Comparison of ENCODE assay signal across 8 cellular contexts in the genomic region with DNA sequence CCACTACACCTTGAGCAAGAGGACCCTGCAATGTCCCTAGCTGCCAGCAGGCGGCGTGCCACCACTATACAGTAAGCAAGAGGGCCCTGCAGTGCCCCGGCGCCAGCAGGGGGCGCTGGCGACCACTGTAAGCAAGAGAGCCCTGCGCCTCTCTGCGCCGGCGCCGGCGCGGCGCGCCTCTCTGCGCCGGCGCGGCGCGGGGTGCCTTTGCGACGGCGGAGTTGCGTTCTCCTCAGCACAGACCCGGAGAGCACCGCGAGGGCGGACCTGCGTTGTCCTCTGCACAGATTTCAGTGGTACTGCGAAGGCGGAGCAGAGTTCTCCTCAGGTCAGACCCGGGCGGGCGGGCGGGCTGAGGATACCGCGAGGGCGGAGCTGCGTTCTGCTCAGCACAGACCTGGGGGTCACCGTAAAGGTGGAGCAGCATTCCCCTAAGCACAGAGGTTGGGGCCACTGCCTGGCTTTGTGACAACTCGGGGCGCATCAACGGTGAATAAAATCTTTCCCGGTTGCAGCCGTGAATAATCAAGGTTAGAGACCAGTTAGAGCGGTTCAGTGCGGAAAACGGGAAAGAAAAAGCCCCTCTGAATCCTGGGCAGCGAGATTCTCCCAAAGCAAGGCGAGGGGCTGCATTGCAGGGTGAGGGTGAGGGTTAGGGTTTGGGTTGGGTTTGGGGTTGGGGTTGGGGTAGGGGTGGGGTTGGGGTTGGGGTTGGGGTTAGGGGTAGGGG. TPM values are rescaled to one million over a fixed set of nuclear protein-coding genes. Genes with fewer than 3 reads are reported as not detected.
DNase-seq lines count a peak whose midpoint lies in the region; ATAC-seq and TF ChIP-seq lines count a peak whose summit lies in the region.
"Not testable (repeated sequence)": the region's sequence is repeated elsewhere in the genome, so short reads cannot be mapped to it uniquely, and the experiment has no call there.

No MANE protein-coding gene starts in this region.

- not testable (repeated sequence) for H3K9me3 Mint-ChIP-seq in CD14-positive monocyte; activated CD8-positive, alpha-beta T cell treated with anti-CD3 and anti-CD28 coated beads for 36 hours; glutamatergic neuron (ENCODE audit: unreplicated experiment); naive thymus-derived CD8-positive, alpha-beta T cell

- H3K27me3 Mint-ChIP-seq in CD14-positive monocyte (ENCODE audit: low read depth in 3 of 3); activated CD8-positive, alpha-beta T cell treated with anti-CD3 and anti-CD28 coated beads for 36 hours; glutamatergic neuron (ENCODE audit: unreplicated experiment); naive thymus-derived CD8-positive, alpha-beta T cell: not testable (repeated sequence)

- H3K79me2 ChIP-seq in OCI-LY1 (ENCODE audit: insufficient read depth, low read length): not testable (repeated sequence)

- TF ChIP-seq CTCF in CD14-positive monocyte (IDR thresholded peaks at IDR 0.05) (peak; percentile 51), GM20000 (IDR thresholded peaks at IDR 0.05; ENCODE audit: extremely low read depth, missing control alignments) (peak; percentile 51), OCI-LY1 (IDR thresholded peaks at IDR 0.05; ENCODE audit: low read length) (peak; percentile 37; the same call in 1 of the 2 replicates), brain microvascular endothelial cell (IDR thresholded peaks at IDR 0.05; ENCODE audit: low read depth, low read length, missing control alignments) (peak; percentile 25), glutamatergic neuron (IDR thresholded peaks at IDR 0.05; ENCODE audit: partially characterized antibody, unreplicated experiment) (peak; percentile 73)
- peak; percentile 67 for TF ChIP-seq CTCF in activated CD8-positive, alpha-beta T cell treated with anti-CD3 and anti-CD28 coated beads for 36 hours (IDR thresholded peaks at IDR 0.05)

- CTCF ChIA-PET in activated CD8-positive, alpha-beta T cell treated with anti-CD3 and anti-CD28 coated beads for 36 hours (lab: Charles Lee): interaction anchor here (0.6 kb wide), 1 partner anchor 349 kb away, joined by 3 read pairs; no protein-coding TSS in a partner anchor

- not testable (repeated sequence) for H3K27me3 ChIP-seq in OCI-LY1 (ENCODE audit: insufficient read depth, low read length); brain microvascular endothelial cell (replicated peaks)

- H4K20me1 ChIP-seq in OCI-LY1 (ENCODE audit: insufficient read depth, low read length): not testable (repeated sequence)

- H3K4me1 Mint-ChIP-seq in CD14-positive monocyte; activated CD8-positive, alpha-beta T cell treated with anti-CD3 and anti-CD28 coated beads for 36 hours (ENCODE audit: low read depth); glutamatergic neuron (ENCODE audit: low read depth, unreplicated experiment): not testable (repeated sequence)
- peaks cover 3 to 11% (median 6%) of the 10 kb centered on the region in 4 donors for H3K4me1 Mint-ChIP-seq in naive thymus-derived CD8-positive, alpha-beta T cell

- H2AFZ ChIP-seq in OCI-LY1 (ENCODE audit: low read length): not testable (repeated sequence)

- not testable (repeated sequence) for H3K27ac Mint-ChIP-seq in CD14-positive monocyte; activated CD8-positive, alpha-beta T cell treated with anti-CD3 and anti-CD28 coated beads for 36 hours; glutamatergic neuron (ENCODE audit: unreplicated experiment); naive thymus-derived CD8-positive, alpha-beta T cell

- H3K9ac ChIP-seq in OCI-LY1 (ENCODE audit: low read length): peak overlapping the region; percentile 44

- H3K27ac ChIP-seq in OCI-LY1 (ENCODE audit: low read depth, low read length, poor library complexity, severe bottlenecking): peak overlapping the region; percentile 40
- H3K27ac ChIP-seq in brain microvascular endothelial cell: not testable (repeated sequence)

- not testable (repeated sequence) for H3K36me3 Mint-ChIP-seq in CD14-positive monocyte; activated CD8-positive, alpha-beta T cell treated with anti-CD3 and anti-CD28 coated beads for 36 hours (ENCODE audit: low read depth); glutamatergic neuron (ENCODE audit: unreplicated experiment); naive thymus-derived CD8-positive, alpha-beta T cell

- not testable (repeated sequence) for H3K4me3 Mint-ChIP-seq in CD14-positive monocyte; activated CD8-positive, alpha-beta T cell treated with anti-CD3 and anti-CD28 coated beads for 36 hours
- peak overlapping the region; percentile 49 for H3K4me3 Mint-ChIP-seq in glutamatergic neuron (ENCODE audit: unreplicated experiment)
- peak overlapping the region in 3 of 10 donors; percentile 45 to 64 (median 45) for H3K4me3 Mint-ChIP-seq in naive thymus-derived CD8-positive, alpha-beta T cell

- H3K4me1 ChIP-seq in OCI-LY1 (ENCODE audit: insufficient read depth, low read length, severe bottlenecking): peaks cover 11% of the 10 kb centered on the region

- H3K36me3 ChIP-seq in OCI-LY1 (ENCODE audit: insufficient read depth, low read length); brain microvascular endothelial cell (replicated peaks): not testable (repeated sequence)

- H3K9me3 ChIP-seq in OCI-LY1 (ENCODE audit: low read length): not testable (repeated sequence)

- DNase-seq in CD14-positive monocyte (ENCODE audit: low spot score): not testable (repeated sequence)
- DNase-seq in GM20000 (ENCODE audit: low spot score) (peak; percentile 12), brain microvascular endothelial cell (peak; percentile 37), glutamatergic neuron (peak; percentile 80)
- peak; percentile 88 for DNase-seq in activated CD8-positive, alpha-beta T cell treated with anti-CD3 and anti-CD28 coated beads for 36 hours
- DNase-seq in naive thymus-derived CD8-positive, alpha-beta T cell: peak in 9 of 10 donors; percentile 24 to 76 (median 42)
- DNase-seq in stimulated activated CD4-positive, alpha-beta T cell treated with anti-CD3 and anti-CD28 coated beads, Interleukin-4, amount 100 ng/mL, for 48 hours (ENCODE audit: low read depth in 2 of 2): peak; percentile 65 to 76

- peak overlapping the region; percentile 47 for H3K4me2 ChIP-seq in OCI-LY1 (ENCODE audit: low read length)

- not testable (repeated sequence) for H3K9me2 ChIP-seq in OCI-LY1 (ENCODE audit: low read depth, low read length)

- POLR2A ChIA-PET in activated CD8-positive, alpha-beta T cell treated with anti-CD3 and anti-CD28 coated beads for 36 hours (lab: Charles Lee); naive thymus-derived CD8-positive, alpha-beta T cell (lab: Charles Lee): not testable (repeated sequence)

- peak overlapping the region; percentile 61 for H3K4me3 ChIP-seq in OCI-LY1 (ENCODE audit: low read depth, low read length, poor library complexity, severe bottlenecking)
- H3K4me3 ChIP-seq in brain microvascular endothelial cell (ENCODE audit: low read depth, low read length): not testable (repeated sequence)

- not testable (repeated sequence) for ATAC-seq in activated CD8-positive, alpha-beta T cell treated with anti-CD3 and anti-CD28 coated beads for 36 hours; naive thymus-derived CD8-positive, alpha-beta T cell

- intact Hi-C loops in CD14-positive monocyte (cut with micrococcal nuclease): not testable (repeated sequence)
- intact Hi-C loops in activated CD8-positive, alpha-beta T cell treated with anti-CD3 and anti-CD28 coated beads for 36 hours (cut with micrococcal nuclease): loop anchor here (5.0 kb wide), 1 partner anchor 90 kb away; no protein-coding TSS in a partner anchor

- in situ Hi-C loops in brain microvascular endothelial cell (cut with HindIII; ENCODE audit: low pct_ligation_motif_present, low sequenced_read_pairs): not testable (repeated sequence)

- H3F3A ChIP-seq in OCI-LY1 (ENCODE audit: insufficient read depth, low read length): not testable (repeated sequence)

RNA-seq across cellular contexts. Expression of a gene that starts 24.9 kb away (rescaled TPM):
- 1 to 10 TPM; 4.3 to 5.1 TPM for polyA plus RNA-seq in CD14-positive monocyte
- total RNA-seq in activated CD8-positive, alpha-beta T cell treated with anti-CD3 and anti-CD28 coated beads for 36 hours: 10 to 100 TPM; 11.8 TPM
- 17.0 TPM for total RNA-seq in glutamatergic neuron (ENCODE audit: unreplicated experiment)
- total RNA-seq in naive thymus-derived CD8-positive, alpha-beta T cell: 10 to 100 TPM; 52.2 to 53.4 TPM
- polyA plus RNA-seq in naive thymus-derived CD8-positive, alpha-beta T cell: 10 to 100 TPM; 11.0 to 15.8 (median 12.0) TPM
